1 cellular context compared by ENCODE assay signal in genomic region chr19:51119089-51119488, GRCh38.
TF ChIP-seq lines count a peak whose summit lies in the region.

No MANE protein-coding gene starts in this region.

TF ChIP-seq in GM23338, 12 proteins besides CTCF, POLR2A, EP300 and RAD21 (continued from another document):
- TF ChIP-seq ZNF462 (CRISPR knock-in tag; IDR thresholded peaks at IDR 0.05) = no peak
- no peak for TF ChIP-seq EZH2 (IDR thresholded peaks at IDR 0.05; ENCODE audit: low read depth, unreplicated experiment)
- TF ChIP-seq ZNF114 (CRISPR knock-in tag; IDR thresholded peaks at IDR 0.05) = no peak
- no peak for TF ChIP-seq EZH2phosphoT487 (IDR thresholded peaks at IDR 0.05; ENCODE audit: unreplicated experiment)
- TF ChIP-seq ETS1 (IDR thresholded peaks at IDR 0.05) = no peak
- no peak for TF ChIP-seq REST (IDR thresholded peaks at IDR 0.05; ENCODE audit: unreplicated experiment)
- no peak for TF ChIP-seq STAT1 (IDR thresholded peaks at IDR 0.05; ENCODE audit: unreplicated experiment)
